ENCODE assay signal across 1 cellular context in genomic region chr14:102697125-102697900, GRCh38.
TF ChIP-seq lines count a peak whose summit lies in the region.

No MANE protein-coding gene starts in this region.

TF ChIP-seq in SK-N-SH, 30 proteins besides CTCF, POLR2A, EP300 and RAD21 (continued from another document):
- TF ChIP-seq, protein P1, sequence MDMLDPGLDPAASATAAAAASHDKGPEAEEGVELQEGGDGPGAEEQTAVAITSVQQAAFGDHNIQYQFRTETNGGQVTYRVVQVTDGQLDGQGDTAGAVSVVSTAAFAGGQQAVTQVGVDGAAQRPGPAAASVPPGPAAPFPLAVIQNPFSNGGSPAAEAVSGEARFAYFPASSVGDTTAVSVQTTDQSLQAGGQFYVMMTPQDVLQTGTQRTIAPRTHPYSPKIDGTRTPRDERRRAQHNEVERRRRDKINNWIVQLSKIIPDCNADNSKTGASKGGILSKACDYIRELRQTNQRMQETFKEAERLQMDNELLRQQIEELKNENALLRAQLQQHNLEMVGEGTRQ (IDR thresholded peaks at IDR 0.05; ENCODE audit: borderline replicate concordance, low read depth, low read length), result no peak
- no peak for TF ChIP-seq PBX3 (IDR thresholded peaks at IDR 0.05)
- no peak for TF ChIP-seq GATA2 (CRISPR knock-in tag; IDR thresholded peaks at IDR 0.05)
- TF ChIP-seq MEF2A (IDR thresholded peaks at IDR 0.05; ENCODE audit: borderline replicate concordance, low read depth), result no peak
- TF ChIP-seq POLR2AphosphoS5 (IDR thresholded peaks at IDR 0.05; ENCODE audit: low read depth, low read length), result no peak
- TF ChIP-seq NFIC (IDR thresholded peaks at IDR 0.05; ENCODE audit: borderline replicate concordance), result no peak
TF ChIP-seq in SK-N-SH: peak in this region for 0.
